1 cellular context compared by ENCODE assay signal in genomic region chr17:32875904-32876413, GRCh38.
TF ChIP-seq lines count a peak whose summit lies in the region.

No MANE protein-coding gene starts in this region.

TF ChIP-seq in GM12878, 131 proteins besides CTCF, POLR2A, EP300 and RAD21 (continued from another document):
- TF ChIP-seq, protein P1, sequence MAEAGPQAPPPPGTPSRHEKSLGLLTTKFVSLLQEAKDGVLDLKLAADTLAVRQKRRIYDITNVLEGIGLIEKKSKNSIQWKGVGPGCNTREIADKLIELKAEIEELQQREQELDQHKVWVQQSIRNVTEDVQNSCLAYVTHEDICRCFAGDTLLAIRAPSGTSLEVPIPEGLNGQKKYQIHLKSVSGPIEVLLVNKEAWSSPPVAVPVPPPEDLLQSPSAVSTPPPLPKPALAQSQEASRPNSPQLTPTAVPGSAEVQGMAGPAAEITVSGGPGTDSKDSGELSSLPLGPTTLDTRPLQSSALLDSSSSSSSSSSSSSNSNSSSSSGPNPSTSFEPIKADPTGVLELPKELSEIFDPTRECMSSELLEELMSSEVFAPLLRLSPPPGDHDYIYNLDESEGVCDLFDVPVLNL (IDR thresholded peaks at IDR 0.05; ENCODE audit: low read depth, low read length): no peak
- TF ChIP-seq CHD1 (IDR thresholded peaks at IDR 0.05; ENCODE audit: low read depth, low read length) (no peak), NRF1 (conservative IDR thresholded peaks at IDR 0.05; ENCODE audit: low read depth, low read length) (no peak), SP1 (IDR thresholded peaks at IDR 0.05; ENCODE audit: low read depth, low read length) (no peak), EED (IDR thresholded peaks at IDR 0.05; ENCODE audit: low read depth) (no peak), PML (IDR thresholded peaks at IDR 0.05; ENCODE audit: low read length) (no peak), E2F8 (IDR thresholded peaks at IDR 0.05; ENCODE audit: low read depth, partially characterized antibody) (peak; percentile 28), MAX (IDR thresholded peaks at IDR 0.05; ENCODE audit: low read depth, low read length) (no peak), DPF2 (IDR thresholded peaks at IDR 0.05) (no peak), CBFB (IDR thresholded peaks at IDR 0.05; ENCODE audit: low read depth) (no peak), ASH2L (IDR thresholded peaks at IDR 0.05; ENCODE audit: borderline replicate concordance, low read depth) (no peak)
- TF ChIP-seq, protein P2, sequence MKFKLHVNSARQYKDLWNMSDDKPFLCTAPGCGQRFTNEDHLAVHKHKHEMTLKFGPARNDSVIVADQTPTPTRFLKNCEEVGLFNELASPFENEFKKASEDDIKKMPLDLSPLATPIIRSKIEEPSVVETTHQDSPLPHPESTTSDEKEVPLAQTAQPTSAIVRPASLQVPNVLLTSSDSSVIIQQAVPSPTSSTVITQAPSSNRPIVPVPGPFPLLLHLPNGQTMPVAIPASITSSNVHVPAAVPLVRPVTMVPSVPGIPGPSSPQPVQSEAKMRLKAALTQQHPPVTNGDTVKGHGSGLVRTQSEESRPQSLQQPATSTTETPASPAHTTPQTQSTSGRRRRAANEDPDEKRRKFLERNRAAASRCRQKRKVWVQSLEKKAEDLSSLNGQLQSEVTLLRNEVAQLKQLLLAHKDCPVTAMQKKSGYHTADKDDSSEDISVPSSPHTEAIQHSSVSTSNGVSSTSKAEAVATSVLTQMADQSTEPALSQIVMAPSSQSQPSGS (IDR thresholded peaks at IDR 0.05; ENCODE audit: low read length): no peak
- TF ChIP-seq, protein P3, sequence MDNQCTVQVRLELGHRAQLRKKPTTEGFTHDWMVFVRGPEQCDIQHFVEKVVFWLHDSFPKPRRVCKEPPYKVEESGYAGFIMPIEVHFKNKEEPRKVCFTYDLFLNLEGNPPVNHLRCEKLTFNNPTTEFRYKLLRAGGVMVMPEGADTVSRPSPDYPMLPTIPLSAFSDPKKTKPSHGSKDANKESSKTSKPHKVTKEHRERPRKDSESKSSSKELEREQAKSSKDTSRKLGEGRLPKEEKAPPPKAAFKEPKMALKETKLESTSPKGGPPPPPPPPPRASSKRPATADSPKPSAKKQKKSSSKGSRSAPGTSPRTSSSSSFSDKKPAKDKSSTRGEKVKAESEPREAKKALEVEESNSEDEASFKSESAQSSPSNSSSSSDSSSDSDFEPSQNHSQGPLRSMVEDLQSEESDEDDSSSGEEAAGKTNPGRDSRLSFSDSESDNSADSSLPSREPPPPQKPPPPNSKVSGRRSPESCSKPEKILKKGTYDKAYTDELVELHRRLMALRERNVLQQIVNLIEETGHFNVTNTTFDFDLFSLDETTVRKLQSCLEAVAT (IDR thresholded peaks at IDR 0.05): 0 out of 2 replicates have a peak, but pooled peaks have one; percentile 37
